10 cellular contexts compared by ENCODE assay signal in genomic region chr5:81819556-81820314, GRCh38.
DNase-seq lines count a peak whose midpoint lies in the region; ATAC-seq and TF ChIP-seq lines count a peak whose summit lies in the region.
"Had no signal": no experiment of that assay in that cellular context is flagged by ENCODE, and none has a peak within 500 bp of the region (broad histone marks: within the 10 kb centered on the region; RNA-seq: fewer than 3 reads in every experiment).

No MANE protein-coding gene starts in this region.

- peaks cover 4% of the 10 kb centered on the region; the same call in 1 of the 2 replicates for H3K9me1 ChIP-seq in IMR-90 (ENCODE audit: insufficient read depth, low read length)

- dilution Hi-C loops in IMR-90 (cut with HindIII; ENCODE audit: low sequenced_read_pairs, unreplicated experiment) = no loop called here

- CTCF ChIA-PET in IMR-90 (lab: Yijun Ruan, JAX) = no interaction called here

- H2AFZ ChIP-seq in DND-41 (ENCODE audit: low read depth, low read length) (no peak overlapping the region), IMR-90 (replicated peaks; ENCODE audit: low read length, poor library complexity) (peak overlapping the region; percentile 68)

- no peak overlapping the region; the same call in 1 of the 2 replicates for H3K18ac ChIP-seq in IMR-90 (ENCODE audit: low read depth, low read length)

- no peak overlapping the region for H2BK120ac ChIP-seq in IMR-90 (ENCODE audit: low read depth, low read length)

- 86% methylated on average over 1 of the region's 6 CpGs; no CpG with 5 or more reads in 1 of the 2 experiments for WGBS in IMR-90 (ENCODE audit: extremely low coverage in 2 of 2, insufficient read length in 1 of 2), 2 experiments
- WGBS in adrenal gland, 4 donors = 86 to 91% (median 88%) methylated on average over 6 of the region's 6 CpGs

- H3K9ac ChIP-seq in DND-41 (ENCODE audit: low read depth, low read length) (no peak overlapping the region), IMR-90 (ENCODE audit: low read depth, low read length) (no peak overlapping the region)

- no peak overlapping the region for H3K23ac ChIP-seq in IMR-90 (ENCODE audit: low read depth, low read length)

- no peak overlapping the region for H3K4me3 ChIP-seq in DND-41 (ENCODE audit: low read depth in 1 of 2, low read length in 2 of 2)
- no peak overlapping the region for H3K4me3 ChIP-seq in IMR-90 (ENCODE audit: insufficient read depth, low read depth, low read length)
- H3K4me3 ChIP-seq in mucosa of descending colon = no peak overlapping the region
- H3K4me3 ChIP-seq in adrenal gland = no peak overlapping the region
- H3K4me3 ChIP-seq: tibial nerve had no signal

- DNase-seq in DND-41 = no peak
- peak; percentile 61 for DNase-seq in IMR-90
- DNase-seq in astrocyte of the hippocampus (ENCODE audit: low read depth, low spot score) = peak; percentile 44
- no peak for DNase-seq in mucosa of descending colon
- DNase-seq in G401 (ENCODE audit: low spot score) = no peak
- no peak for DNase-seq in ureter (ENCODE audit: low spot score)
- DNase-seq in adrenal gland = no peak
- DNase-seq: activated CD4-positive, CD25-positive, alpha-beta regulatory T cell had no signal

- H2BK20ac ChIP-seq in IMR-90 (ENCODE audit: low read depth, low read length) = no peak overlapping the region

- H3K4me2 ChIP-seq in DND-41 (ENCODE audit: insufficient read depth, low read length) = no peak overlapping the region
- H3K4me2 ChIP-seq in IMR-90 (ENCODE audit: low read depth, low read length) = no peak overlapping the region

- H3K9me3 ChIP-seq in DND-41 (ENCODE audit: insufficient read depth, low read length, severe bottlenecking) = no peaks in the 10 kb centered on the region
- H3K9me3 ChIP-seq in IMR-90 (ENCODE audit: control insufficient read depth, insufficient read depth, low read length) = no peaks in the 10 kb centered on the region
- no peaks in the 10 kb centered on the region for H3K9me3 ChIP-seq in mucosa of descending colon
- H3K9me3 ChIP-seq in adrenal gland (replicated peaks in 1 of 3) = no peaks in the 10 kb centered on the region
- H3K9me3 ChIP-seq: tibial nerve had no signal

- peak overlapping the region; percentile 36; the same call in 1 of the 2 replicates for H2AK5ac ChIP-seq in IMR-90 (ENCODE audit: low read depth, low read length)

- in situ Hi-C loops in IMR-90 (cut with MboI; ENCODE audit: low sequenced_read_pairs) (no loop called here), G401 (cut with HindIII; ENCODE audit: low sequenced_read_pairs) (no loop called here)

- TF ChIP-seq CTCF in DND-41 (IDR thresholded peaks at IDR 0.05; ENCODE audit: borderline replicate concordance, extremely low read depth, low read length, poor library complexity, severe bottlenecking) (no peak), IMR-90 (conservative IDR thresholded peaks at IDR 0.05; ENCODE audit: low read depth, low read length) (no peak), mucosa of descending colon (IDR thresholded peaks at IDR 0.05) (no peak), adrenal gland (IDR thresholded peaks at IDR 0.05) (no peak)

- 0 out of 2 replicates have a peak overlapping the region, but pooled peaks have one; percentile 21 for H3K14ac ChIP-seq in IMR-90 (replicated peaks; ENCODE audit: low read depth, low read length)

- H2BK15ac ChIP-seq in IMR-90 (ENCODE audit: low read depth, low read length) = no peak overlapping the region

- BruUV-seq in IMR-90 (replicated peaks; lab: Mats Ljungman, UMichigan) = no TSS peak

- H4K20me1 ChIP-seq in DND-41 (ENCODE audit: insufficient read depth, low read length) (no peaks in the 10 kb centered on the region), IMR-90 (ENCODE audit: insufficient read depth, low read length) (no peaks in the 10 kb centered on the region)

- TF ChIP-seq POLR2A in IMR-90 (IDR thresholded peaks at IDR 0.05; ENCODE audit: low read depth, low read length) (no peak), adrenal gland (IDR thresholded peaks at IDR 0.05) (no peak)

- H3K56ac ChIP-seq in IMR-90 (ENCODE audit: extremely low read depth, insufficient read depth, low read length) = no peak overlapping the region

- H2AK9ac ChIP-seq in IMR-90 (replicated peaks; ENCODE audit: low read depth, low read length, poor library complexity) = peak overlapping the region; percentile 56

- no peak overlapping the region for H4K91ac ChIP-seq in IMR-90 (ENCODE audit: insufficient read depth, low read depth, low read length)

- peaks cover 46% of the 10 kb centered on the region for H3K4me1 ChIP-seq in DND-41 (ENCODE audit: insufficient read depth, low read length)
- peaks cover 3% of the 10 kb centered on the region for H3K4me1 ChIP-seq in IMR-90 (ENCODE audit: control insufficient read depth, insufficient read depth, low read length)
- H3K4me1 ChIP-seq in mucosa of descending colon (ENCODE audit: low read depth) = peaks cover 6% of the 10 kb centered on the region
- H3K4me1 ChIP-seq in adrenal gland (replicated peaks in 1 of 2) = no peaks in the 10 kb centered on the region
- H3K4me1 ChIP-seq: tibial nerve had no signal

- no peaks in the 10 kb centered on the region for H3K79me1 ChIP-seq in IMR-90 (ENCODE audit: low read depth in 1 of 2, low read length in 2 of 2)

- intact Hi-C loops in IMR-90 (cut with micrococcal nuclease) = no loop called here
- intact Hi-C loops in mucosa of descending colon (cut with DNase I, micrococcal nuclease) = no loop called here
- intact Hi-C loops in adrenal gland (cut with DNase I) = no loop called here

- H4K5ac ChIP-seq in IMR-90 (ENCODE audit: low read depth, low read length) = peak overlapping the region; percentile 17; the same call in 1 of the 2 replicates

- TF ChIP-seq RAD21 in IMR-90 (IDR thresholded peaks at IDR 0.05; ENCODE audit: low read length) = no peak

- no peak overlapping the region for H2BK5ac ChIP-seq in IMR-90 (ENCODE audit: low read depth, low read length, poor library complexity, severe bottlenecking)

- no peaks in the 10 kb centered on the region for H3K79me2 ChIP-seq in DND-41 (ENCODE audit: insufficient read depth, low read length)

- H3K4ac ChIP-seq in IMR-90 (ENCODE audit: low read depth, low read length) = 0 out of 2 replicates have a peak overlapping the region, but pooled peaks have one; percentile 16

- H3K27me3 ChIP-seq in DND-41 (ENCODE audit: insufficient read depth, low read length, poor library complexity) (no peaks in the 10 kb centered on the region), IMR-90 (ENCODE audit: control insufficient read depth, insufficient read depth, low read length) (no peaks in the 10 kb centered on the region; the same call in 1 of the 2 replicates), adrenal gland (no peaks in the 10 kb centered on the region)
- H3K27me3 ChIP-seq: tibial nerve had no signal

- POLR2A ChIA-PET in IMR-90 (lab: Charles Lee; ENCODE audit: unreplicated experiment) = no interaction called here

- H4K8ac ChIP-seq in IMR-90 (ENCODE audit: low read depth in 2 of 2, low read length in 2 of 2) = 0 out of 4 replicates have a peak overlapping the region, but pooled peaks of 1 of the 2 experiments have one; percentile 4

- H3K36me3 ChIP-seq in DND-41 (ENCODE audit: insufficient read depth, low read length) (no peaks in the 10 kb centered on the region), IMR-90 (ENCODE audit: control insufficient read depth, insufficient read depth, low read length) (no peaks in the 10 kb centered on the region), mucosa of descending colon (ENCODE audit: low read depth) (no peaks in the 10 kb centered on the region), adrenal gland (replicated peaks in 1 of 2) (no peaks in the 10 kb centered on the region)
- H3K36me3 ChIP-seq: tibial nerve had no signal

- H3K27ac ChIP-seq in DND-41 (ENCODE audit: low read length) (peak overlapping the region; percentile 69), IMR-90 (ENCODE audit: insufficient read depth, low read length) (no peak overlapping the region), adrenal gland (peak overlapping the region in 1 of 5 donors; percentile 1)
- H3K27ac ChIP-seq: tibial nerve had no signal

- no peak for ATAC-seq in DND-41 (ENCODE audit: insufficient read depth, low read depth)
- ATAC-seq in IMR-90 (ENCODE audit: low read depth) = peak; percentile 51; the same call in 1 of the 2 replicates
- ATAC-seq in mucosa of descending colon = peak; percentile 65
- no peak for ATAC-seq in HG03025 (IDR thresholded peaks at IDR 0.05; ENCODE audit: low FRiP score, unreplicated experiment)

TF ChIP-seq in IMR-90, 13 proteins besides CTCF, POLR2A, EP300 and RAD21:
- TF ChIP-seq USF2 (IDR thresholded peaks at IDR 0.05; ENCODE audit: low read depth, low read length) (no peak), MAFK (IDR thresholded peaks at IDR 0.05; ENCODE audit: low read depth, low read length) (peak; percentile 69; the same call in 1 of the 2 replicates), RCOR1 (IDR thresholded peaks at IDR 0.05; ENCODE audit: insufficient replicate concordance, low read length) (no peak), MAZ (IDR thresholded peaks at IDR 0.05; ENCODE audit: borderline replicate concordance, low read depth, low read length) (no peak), SMC3 (IDR thresholded peaks at IDR 0.05; ENCODE audit: low read depth, low read length) (0 out of 2 replicates have a peak, but pooled peaks have one; percentile 2)

Comparison
In these comparisons a context has a peak if more than half of its experiments do, and no peak if none do; other contexts are left out.
1. ATAC-seq: peak in IMR-90 (single experiment) and mucosa of descending colon (single experiment); none in DND-41 (single experiment) and HG03025 (single experiment).
2. DNase-seq: peak in IMR-90 (single experiment) and astrocyte of the hippocampus (single experiment); none in DND-41 (single experiment), mucosa of descending colon (0 of 3), G401 (single experiment), ureter (single experiment) and adrenal gland (0 of 7).